ENCODE assay signal across 14 cellular contexts in the genomic region with DNA sequence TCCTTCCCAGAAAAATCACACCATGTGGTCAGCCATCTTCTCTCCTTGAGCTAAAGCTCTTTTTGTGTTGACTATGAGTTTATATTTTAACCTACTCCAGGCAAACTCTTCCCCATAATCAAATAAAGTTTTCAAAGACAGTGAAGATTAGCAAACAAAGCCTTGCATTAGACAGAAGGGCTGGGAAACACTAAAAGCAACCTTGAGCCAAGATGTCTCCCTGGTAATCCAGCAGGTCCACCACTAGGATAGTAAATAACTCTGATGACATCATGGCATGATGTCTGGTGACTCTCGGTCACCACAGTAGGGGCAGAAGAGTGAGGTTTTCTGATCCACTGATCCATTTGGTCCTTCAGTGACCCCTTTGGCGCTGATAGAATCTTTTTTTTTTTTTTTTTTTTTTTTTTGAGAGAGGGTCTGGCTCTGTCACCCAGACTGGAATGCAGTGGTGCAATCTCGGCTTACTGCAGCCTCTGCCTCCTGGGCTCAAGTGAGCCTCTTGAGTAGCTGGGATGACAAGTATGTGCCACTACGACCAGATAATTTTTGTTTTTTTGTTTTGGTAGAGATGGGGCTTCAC. TPM values are rescaled to one million over a fixed set of nuclear protein-coding genes. Genes with fewer than 3 reads are reported as not detected.
DNase-seq lines count a peak whose midpoint lies in the region; ATAC-seq and TF ChIP-seq lines count a peak whose summit lies in the region.
"Had no signal": no experiment of that assay in that cellular context is flagged by ENCODE, and none has a peak within 500 bp of the region (broad histone marks: within the 10 kb centered on the region; RNA-seq: fewer than 3 reads in every experiment).

No MANE protein-coding gene starts in this region.

- H3K4me3 Mint-ChIP-seq in activated naive CD4-positive, alpha-beta T cell treated with anti-CD3 and anti-CD28 coated beads for 36 hours, result no peak overlapping the region
- no peak overlapping the region for H3K4me3 Mint-ChIP-seq in natural killer cell treated with Interleukin-12 subunit alpha and Interleukin-12 subunit beta and Interleukin-15 and Interleukin-18, amount 100 ng/mL, for 72 hours
- H3K4me3 Mint-ChIP-seq: activated CD4-positive, alpha-beta memory T cell treated with anti-CD3 and anti-CD28 coated beads for 36 hours; activated naive CD8-positive, alpha-beta T cell treated with anti-CD3 and anti-CD28 coated beads, Interleukin-2, amount 50 U/mL, for 24 hours; activated T-cell treated with anti-CD3 and anti-CD28 coated beads, Interleukin-2, amount 50 U/mL, for 72 hours had no signal

- peak overlapping the region; percentile 54 for H2AFZ ChIP-seq in osteoblast (ENCODE audit: low read length)

- H3K36me3 Mint-ChIP-seq in activated naive CD4-positive, alpha-beta T cell treated with anti-CD3 and anti-CD28 coated beads for 36 hours (ENCODE audit: low read depth), result no peaks in the 10 kb centered on the region
- H3K36me3 Mint-ChIP-seq in natural killer cell treated with Interleukin-12 subunit alpha and Interleukin-12 subunit beta and Interleukin-15 and Interleukin-18, amount 100 ng/mL, for 72 hours, result no peaks in the 10 kb centered on the region
- H3K36me3 Mint-ChIP-seq: activated CD4-positive, alpha-beta memory T cell treated with anti-CD3 and anti-CD28 coated beads for 36 hours had no signal

- no peaks in the 10 kb centered on the region for H3K36me3 ChIP-seq in RWPE2 (ENCODE audit: low read depth)
- H3K36me3 ChIP-seq in osteoblast (ENCODE audit: insufficient read depth, low read length), result no peaks in the 10 kb centered on the region

- H3K9me3 ChIP-seq in RWPE2 (ENCODE audit: severe bottlenecking) (no peaks in the 10 kb centered on the region), osteoblast (ENCODE audit: low read depth, low read length) (no peaks in the 10 kb centered on the region)

- no peaks in the 10 kb centered on the region for H3K27me3 Mint-ChIP-seq in activated naive CD4-positive, alpha-beta T cell treated with anti-CD3 and anti-CD28 coated beads for 36 hours (ENCODE audit: low read depth)
- H3K27me3 Mint-ChIP-seq in natural killer cell treated with Interleukin-12 subunit alpha and Interleukin-12 subunit beta and Interleukin-15 and Interleukin-18, amount 100 ng/mL, for 72 hours, result no peaks in the 10 kb centered on the region
- H3K27me3 Mint-ChIP-seq: activated CD4-positive, alpha-beta memory T cell treated with anti-CD3 and anti-CD28 coated beads for 36 hours; activated naive CD8-positive, alpha-beta T cell treated with anti-CD3 and anti-CD28 coated beads, Interleukin-2, amount 50 U/mL, for 24 hours had no signal

- no peak for TF ChIP-seq CTCF in RWPE2 (IDR thresholded peaks at IDR 0.05; ENCODE audit: poor library complexity, severe bottlenecking)
- no peak for TF ChIP-seq CTCF in osteoblast (IDR thresholded peaks at IDR 0.05; ENCODE audit: extremely low read depth, low read depth, low read length)

- ATAC-seq in RWPE2 (ENCODE audit: low read depth) (no peak), HG02798 (IDR thresholded peaks at IDR 0.05; ENCODE audit: poor library complexity, unreplicated experiment) (no peak)
- no peak for ATAC-seq in natural killer cell treated with Interleukin-12 subunit alpha and Interleukin-12 subunit beta and Interleukin-15 and Interleukin-18, amount 100 ng/mL, for 72 hours
- ATAC-seq: activated naive CD8-positive, alpha-beta T cell treated with anti-CD3 and anti-CD28 coated beads, Interleukin-2, amount 50 U/mL, for 24 hours; activated T-cell treated with anti-CD3 and anti-CD28 coated beads, Interleukin-2, amount 50 U/mL, for 72 hours; SK-N-SH treated with all-trans-retinoic acid at 6 μM for 48 hours had no signal

- H3K4me2 ChIP-seq in osteoblast (ENCODE audit: insufficient read depth, low read length), result no peak overlapping the region

- H3K27ac ChIP-seq in RWPE2 (ENCODE audit: poor library complexity, severe bottlenecking) (peak overlapping the region; percentile 71), osteoblast (ENCODE audit: low read depth, low read length) (no peak overlapping the region)

- H3K27ac Mint-ChIP-seq in activated naive CD4-positive, alpha-beta T cell treated with anti-CD3 and anti-CD28 coated beads for 36 hours, result no peak overlapping the region
- H3K27ac Mint-ChIP-seq in natural killer cell treated with Interleukin-12 subunit alpha and Interleukin-12 subunit beta and Interleukin-15 and Interleukin-18, amount 100 ng/mL, for 72 hours, result no peak overlapping the region
- H3K27ac Mint-ChIP-seq: activated CD4-positive, alpha-beta memory T cell treated with anti-CD3 and anti-CD28 coated beads for 36 hours; activated naive CD8-positive, alpha-beta T cell treated with anti-CD3 and anti-CD28 coated beads, Interleukin-2, amount 50 U/mL, for 24 hours; activated T-cell treated with anti-CD3 and anti-CD28 coated beads, Interleukin-2, amount 50 U/mL, for 72 hours had no signal

- CTCF ChIA-PET in activated naive CD4-positive, alpha-beta T cell treated with anti-CD3 and anti-CD28 coated beads for 36 hours (lab: Charles Lee), result interaction anchor here (1.3 kb wide), 1 partner anchor 13 kb away, joined by 5 read pairs; no protein-coding TSS in a partner anchor

- no peaks in the 10 kb centered on the region for H3K79me2 ChIP-seq in osteoblast (ENCODE audit: insufficient read depth, low read length)

- H3K4me1 Mint-ChIP-seq in activated naive CD4-positive, alpha-beta T cell treated with anti-CD3 and anti-CD28 coated beads for 36 hours (ENCODE audit: low read depth), result peaks cover 32% of the 10 kb centered on the region
- H3K4me1 Mint-ChIP-seq in natural killer cell treated with Interleukin-12 subunit alpha and Interleukin-12 subunit beta and Interleukin-15 and Interleukin-18, amount 100 ng/mL, for 72 hours (ENCODE audit: low read depth in 2 of 2), result peaks cover 0 to 6% of the 10 kb centered on the region in 2 donors

- intact Hi-C loops in activated naive CD4-positive, alpha-beta T cell treated with anti-CD3 and anti-CD28 coated beads for 36 hours (cut with micrococcal nuclease), result loop anchor here (10.0 kb wide), 1 partner anchor 661 kb away; no protein-coding TSS in a partner anchor

- no peaks in the 10 kb centered on the region for H3K27me3 ChIP-seq in RWPE2 (ENCODE audit: insufficient read depth, poor library complexity, severe bottlenecking)
- no peaks in the 10 kb centered on the region for H3K27me3 ChIP-seq in osteoblast (ENCODE audit: insufficient read depth, low read length)

- H4K20me1 ChIP-seq in osteoblast (ENCODE audit: insufficient read depth, low read length), result no peaks in the 10 kb centered on the region

- DNase-seq in ELR (ENCODE audit: low read depth) (peak; percentile 28), RWPE2 (ENCODE audit: low spot score) (no peak), glomerular visceral epithelial cell (ENCODE audit: extremely low spot score) (peak; percentile 21), osteoblast (ENCODE audit: insufficient read length, low spot score, missing footprints) (peak; percentile 85), NCI-H146 (lab: John Stamatoyannopoulos, UW) (no peak)
- DNase-seq in activated naive CD4-positive, alpha-beta T cell treated with anti-CD3 and anti-CD28 coated beads for 36 hours, result no peak
- no peak for DNase-seq in natural killer cell treated with Interleukin-12 subunit alpha and Interleukin-12 subunit beta and Interleukin-15 and Interleukin-18, amount 100 ng/mL, for 72 hours (ENCODE audit: low spot score)
- DNase-seq: activated naive CD8-positive, alpha-beta T cell treated with anti-CD3 and anti-CD28 coated beads, Interleukin-2, amount 50 U/mL, for 24 hours; activated T-cell treated with anti-CD3 and anti-CD28 coated beads, Interleukin-2, amount 50 U/mL, for 72 hours; NCI-H187 treated with DMSO at 0.1 percent for 48 hours; NCI-H524 had no signal

- no peak overlapping the region for H3K4me3 ChIP-seq in RWPE2 (ENCODE audit: severe bottlenecking)
- no peak overlapping the region for H3K4me3 ChIP-seq in osteoblast (ENCODE audit: insufficient read depth, low read length)

- peaks cover 15% of the 10 kb centered on the region for H3K4me1 ChIP-seq in RWPE2 (ENCODE audit: insufficient read depth, poor library complexity, severe bottlenecking)
- H3K4me1 ChIP-seq in osteoblast (ENCODE audit: insufficient read depth, low read length), result peaks cover 8% of the 10 kb centered on the region

- H3K9me3 Mint-ChIP-seq in activated naive CD4-positive, alpha-beta T cell treated with anti-CD3 and anti-CD28 coated beads for 36 hours, result no peaks in the 10 kb centered on the region
- no peaks in the 10 kb centered on the region for H3K9me3 Mint-ChIP-seq in natural killer cell treated with Interleukin-12 subunit alpha and Interleukin-12 subunit beta and Interleukin-15 and Interleukin-18, amount 100 ng/mL, for 72 hours
- H3K9me3 Mint-ChIP-seq: activated CD4-positive, alpha-beta memory T cell treated with anti-CD3 and anti-CD28 coated beads for 36 hours; activated naive CD8-positive, alpha-beta T cell treated with anti-CD3 and anti-CD28 coated beads, Interleukin-2, amount 50 U/mL, for 24 hours; activated T-cell treated with anti-CD3 and anti-CD28 coated beads, Interleukin-2, amount 50 U/mL, for 72 hours had no signal

RNA-seq across cellular contexts. Expression of a gene that starts 30.6 kb away (rescaled TPM):
- total RNA-seq in osteoblast, result 785 and 804 TPM in 2 replicates
- total RNA-seq in activated naive CD4-positive, alpha-beta T cell treated with anti-CD3 and anti-CD28 coated beads for 36 hours, result 100 to 1,000 TPM in 1 of 2 experiments, 10 to 100 TPM in 1; 93.4 to 103 TPM
- 10 to 100 TPM; 52.7 to 55.4 TPM for total RNA-seq in natural killer cell treated with Interleukin-12 subunit alpha and Interleukin-12 subunit beta and Interleukin-15 and Interleukin-18, amount 100 ng/mL, for 72 hours

Comparison
In these comparisons a context has a peak if more than half of its experiments do, and no peak if none do; other contexts are left out.
1. DNase-seq: peak in ELR (single experiment), glomerular visceral epithelial cell (single experiment) and osteoblast (single experiment); none in RWPE2 (single experiment), activated naive CD4-positive, alpha-beta T cell treated with anti-CD3 and anti-CD28 coated beads for 36 hours (single experiment), natural killer cell treated with Interleukin-12 subunit alpha and Interleukin-12 subunit beta and Interleukin-15 and Interleukin-18, amount 100 ng/mL, for 72 hours (single experiment) and NCI-H146 (single experiment).